Comparison of ENCODE assay signal across 23 cellular contexts in genomic region chr1:3740752-3741151, GRCh38. TPM values are rescaled to one million over a fixed set of nuclear protein-coding genes. Genes with fewer than 3 reads are reported as not detected.
DNase-seq lines count a peak whose midpoint lies in the region; ATAC-seq, FAIRE-seq and TF ChIP-seq lines count a peak whose summit lies in the region.
"Had no signal": no experiment of that assay in that cellular context is flagged by ENCODE, and none has a peak within 500 bp of the region (broad histone marks: within the 10 kb centered on the region; RNA-seq: fewer than 3 reads in every experiment).

No MANE protein-coding gene starts in this region.

- peaks cover 10 to 68% of the 10 kb centered on the region in 2 experiments for H3K36me3 ChIP-seq in HepG2 (replicated peaks in 1 of 2; ENCODE audit: control insufficient read depth in 1 of 2, insufficient read depth in 2 of 2, low read length in 2 of 2)
- peaks cover 0 to 31% (median 4%) of the 10 kb centered on the region in 4 donors for H3K36me3 ChIP-seq in right lobe of liver
- peaks cover 35% of the 10 kb centered on the region for H3K36me3 ChIP-seq in osteoblast (ENCODE audit: insufficient read depth, low read length)
- H3K36me3 ChIP-seq: BE2C had no signal

- H3K27ac ChIP-seq in HepG2 (ENCODE audit: extremely low read length, insufficient read depth, low read length) (no peak overlapping the region), right lobe of liver (no peak overlapping the region), osteoblast (ENCODE audit: low read depth, low read length) (no peak overlapping the region)

- no peaks in the 10 kb centered on the region for H3K27me3 ChIP-seq in HepG2 (ENCODE audit: control insufficient read depth in 1 of 2, insufficient read depth in 2 of 2, low read length in 2 of 2)
- H3K27me3 ChIP-seq in right lobe of liver = no peaks in the 10 kb centered on the region
- H3K27me3 ChIP-seq in osteoblast (ENCODE audit: insufficient read depth, low read length) = no peaks in the 10 kb centered on the region
- H3K27me3 ChIP-seq: BE2C had no signal

- H3K9ac ChIP-seq in HepG2 (ENCODE audit: insufficient read depth, low read depth, low read length) = no peak overlapping the region

- no peaks in the 10 kb centered on the region for H3K9me3 ChIP-seq in HepG2 (ENCODE audit: low read length)
- no peaks in the 10 kb centered on the region for H3K9me3 ChIP-seq in right lobe of liver
- H3K9me3 ChIP-seq in osteoblast (ENCODE audit: low read depth, low read length) = no peaks in the 10 kb centered on the region
- H3K9me3 ChIP-seq: BE2C had no signal

- no peaks in the 10 kb centered on the region for H3K27me3 Mint-ChIP-seq in chondrocyte (ENCODE audit: low read depth)
- H3K27me3 Mint-ChIP-seq: CD4-positive, CD25-positive, alpha-beta regulatory T cell had no signal

- H3K4me3 Mint-ChIP-seq in chondrocyte (ENCODE audit: unreplicated experiment) = no peak overlapping the region
- H3K4me3 Mint-ChIP-seq: GM23338 had no signal

- no TSS peak for BruUV-seq in HepG2 (replicated peaks; lab: Mats Ljungman, UMichigan)

- TF ChIP-seq CTCF in HepG2 (CRISPR knock-in tag; IDR thresholded peaks at IDR 0.05) (no peak), right lobe of liver (IDR thresholded peaks at IDR 0.05) (no peak), chondrocyte (IDR thresholded peaks at IDR 0.05) (no peak), osteoblast (IDR thresholded peaks at IDR 0.05; ENCODE audit: extremely low read depth, low read depth, low read length) (no peak)

- peaks cover 17% of the 10 kb centered on the region for H3K4me1 Mint-ChIP-seq in chondrocyte (ENCODE audit: low read depth)

- POLR2A ChIA-PET in HepG2 (lab: Yijun Ruan, JAX) = no interaction called here

- no peak for FAIRE-seq in HepG2 (lab: Jason Lieb, UNC)
- FAIRE-seq: A204.1, G401.6, GM12891, GM19239, H54 had no signal

- H3K9me3 Mint-ChIP-seq in chondrocyte (ENCODE audit: low read depth) = no peaks in the 10 kb centered on the region
- H3K9me3 Mint-ChIP-seq: CD4-positive, CD25-positive, alpha-beta regulatory T cell; CD8-positive, alpha-beta memory T cell; GM23338 had no signal

- CTCF ChIA-PET in HepG2 (lab: Yijun Ruan, JAX; ENCODE audit: low intra/inter-chr PET ratio, low total read pairs) = no interaction called here

- TF ChIP-seq POLR2A in HepG2 (IDR thresholded peaks at IDR 0.05; ENCODE audit: insufficient read depth in 1 of 2, low read depth in 2 of 2, low read length in 2 of 2) (no peak), right lobe of liver (IDR thresholded peaks at IDR 0.05) (no peak)

- TF ChIP-seq RAD21 in HepG2 (CRISPR knock-in tag; IDR thresholded peaks at IDR 0.05) = no peak

- peaks cover 6% of the 10 kb centered on the region for H3K36me3 Mint-ChIP-seq in chondrocyte (ENCODE audit: low read depth)

- H3K79me2 ChIP-seq in HepG2 (ENCODE audit: insufficient read depth, low read length) (no peaks in the 10 kb centered on the region), osteoblast (ENCODE audit: insufficient read depth, low read length) (no peaks in the 10 kb centered on the region)

- H2AFZ ChIP-seq in HepG2 (ENCODE audit: low read length) = no peak overlapping the region
- H2AFZ ChIP-seq in osteoblast (ENCODE audit: low read length) = no peak overlapping the region
- H2AFZ ChIP-seq: GM23338 had no signal

- intact Hi-C loops in HepG2 (cut with micrococcal nuclease; ENCODE audit: unreplicated experiment) (no loop called here), right lobe of liver (cut with DNase I) (no loop called here)

- H4K20me1 ChIP-seq in HepG2 (ENCODE audit: insufficient read depth, low read length) = no peaks in the 10 kb centered on the region
- peaks cover 16% of the 10 kb centered on the region for H4K20me1 ChIP-seq in osteoblast (ENCODE audit: insufficient read depth, low read length)

- H3K4me2 ChIP-seq in HepG2 (ENCODE audit: low read depth, low read length) (no peak overlapping the region), osteoblast (ENCODE audit: insufficient read depth, low read length) (no peak overlapping the region)
- H3K4me2 ChIP-seq: GM23338 had no signal

- no peak for ATAC-seq in HepG2
- ATAC-seq in right lobe of liver = no peak
- ATAC-seq: GM23338 had no signal

- H3K4me3 ChIP-seq in HepG2 (replicated peaks in 1 of 3; ENCODE audit: insufficient read depth in 1 of 3, low read depth in 2 of 3, low read length in 3 of 3) (no peak overlapping the region), right lobe of liver (no peak overlapping the region), osteoblast (ENCODE audit: insufficient read depth, low read length) (no peak overlapping the region)
- H3K4me3 ChIP-seq: GM23338 had no signal

- no peak overlapping the region for H3K27ac Mint-ChIP-seq in chondrocyte (ENCODE audit: unreplicated experiment)
- H3K27ac Mint-ChIP-seq: CD4-positive, CD25-positive, alpha-beta regulatory T cell had no signal

- in situ Hi-C loops in HepG2 (cut with HindIII; ENCODE audit: extremely low pct_ligation_motif_present, low pct_unique_long_range_greater_than_20kb) = no loop called here

- no peak for DNase-seq in HepG2 (ENCODE audit: low spot score)
- no peak for DNase-seq in right lobe of liver
- peak; percentile 82 for DNase-seq in chondrocyte (ENCODE audit: low spot score)
- peak; percentile 9 for DNase-seq in osteoblast (ENCODE audit: insufficient read length, low spot score, missing footprints)
- no peak for DNase-seq in SK-N-DZ (ENCODE audit: low spot score)
- DNase-seq in stimulated activated CD4-positive, alpha-beta T cell treated with anti-CD3 and anti-CD28 coated beads, Interleukin-4, amount 100 ng/mL, for 1 hour = no peak
- DNase-seq: ACHN; BE2C; CD4-positive, CD25-positive, alpha-beta regulatory T cell; COR-L47; DMS 273 treated with DMSO at 0.1 percent for 48 hours; DMS53; DND-41; EL; HCEC 1CT had no signal

- WGBS in HepG2 (ENCODE audit: low lambda C conversion rate) = over 99% methylated on average over 10 of the region's 13 CpGs
- 90% methylated on average over 8 of the region's 13 CpGs for WGBS in right lobe of liver (ENCODE audit: insufficient coverage, low coverage, low lambda C conversion rate, missing lambda C conversion rate)

- TF ChIP-seq EP300 in HepG2 (IDR thresholded peaks at IDR 0.05; ENCODE audit: low read depth in 2 of 2, low read length in 2 of 2) (no peak), HepG2 (CRISPR knock-in tag; IDR thresholded peaks at IDR 0.05; ENCODE audit: borderline replicate concordance) (no peak)

- H3K4me1 ChIP-seq in HepG2 (ENCODE audit: insufficient read depth, low read length) (peaks cover 14% of the 10 kb centered on the region), right lobe of liver (peaks cover 0 to 11% (median 0%) of the 10 kb centered on the region in 4 donors), osteoblast (ENCODE audit: insufficient read depth, low read length) (peaks cover 14% of the 10 kb centered on the region)
- H3K4me1 ChIP-seq: BE2C had no signal

RNA-seq across cellular contexts. Expression of gene CCDC27, which starts 11.5 kb away (rescaled TPM):
- not detected in 2 replicates for total RNA-seq in HepG2 (2016; rRNA removed; fragmentation: Illumina TruSeq; extraction: Trizol)
- total RNA-seq in HepG2 (2016; cell fraction: cytosol; rRNA removed; fragmentation: Illumina TruSeq; extraction: Trizol; ENCODE audit: low read depth) = not detected in 2 replicates
- not detected in 2 replicates for total RNA-seq in HepG2 (2016; cell fraction: insoluble cytoplasmic fraction; rRNA removed; fragmentation: Illumina TruSeq; extraction: Trizol)
- total RNA-seq in HepG2 (2016; cell fraction: membrane; rRNA removed; fragmentation: Illumina TruSeq; extraction: Trizol) = not detected in 2 replicates
- total RNA-seq in HepG2 (2016; cell fraction: nucleus; rRNA removed; fragmentation: Illumina TruSeq; extraction: Trizol) = not detected in 2 replicates
- not detected in 2 replicates for polyA plus RNA-seq in HepG2 (2011; rRNA removed)
- polyA plus RNA-seq in HepG2 (2011; cell fraction: cytosol; rRNA removed) = not detected in 2 replicates
- polyA plus RNA-seq in HepG2 (2011; cell fraction: nucleus; rRNA removed) = not detected in 2 replicates
- polyA plus RNA-seq in HepG2 (2012) = 0.23 TPM in 1 of 2 replicates, not detected in the other
- polyA plus RNA-seq in HepG2 (2016; cell fraction: cytosol; fragmentation: Illumina TruSeq; extraction: Trizol; ENCODE audit: low read depth) = not detected in 2 replicates
- not detected in 2 replicates for polyA plus RNA-seq in HepG2 (2016; cell fraction: insoluble cytoplasmic fraction; fragmentation: Illumina TruSeq; extraction: Trizol; ENCODE audit: low read depth)
- polyA plus RNA-seq in HepG2 (2016; cell fraction: membrane; fragmentation: Illumina TruSeq; extraction: Trizol; ENCODE audit: low read depth) = not detected in 2 replicates
- not detected in 2 replicates for polyA plus RNA-seq in HepG2 (2016; cell fraction: nucleus; fragmentation: Illumina TruSeq; extraction: Trizol; ENCODE audit: insufficient read depth, low read depth)
- polyA minus RNA-seq in HepG2 (2011; rRNA and poly(A)+ RNA removed; ENCODE audit: low replicate concordance) = not detected in 2 replicates
- polyA minus RNA-seq in HepG2 (2011; cell fraction: cytosol; rRNA and poly(A)+ RNA removed) = not detected in 2 replicates
- polyA minus RNA-seq in HepG2 (2011; cell fraction: nucleus; rRNA and poly(A)+ RNA removed) = not detected in 2 replicates
- total RNA-seq in right lobe of liver = not detected
- not detected in 3 replicates for total RNA-seq in chondrocyte
- total RNA-seq in osteoblast = not detected in 2 replicates
- not detected in 2 replicates for polyA plus RNA-seq in SK-N-DZ (2014; cell fraction: cytosol; rRNA removed)
- polyA plus RNA-seq in SK-N-DZ (2014; cell fraction: nucleus; rRNA removed) = not detected in 2 replicates
- total RNA-seq: CD4-positive, CD25-positive, alpha-beta regulatory T cell; CD8-positive, alpha-beta memory T cell; HT-29 had no signal
- polyA plus RNA-seq: CD4-positive, CD25-positive, alpha-beta regulatory T cell; CD8-positive, alpha-beta memory T cell had no signal

RNA-seq across cellular contexts. Expression of gene SMIM1, which starts 31.8 kb away (rescaled TPM):
- total RNA-seq in HepG2 (2016; rRNA removed; fragmentation: Illumina TruSeq; extraction: Trizol) (55.8 and 56.3 TPM in 2 replicates), right lobe of liver (1 to 10 TPM; 2.6 to 8.7 (median 4.6) TPM), chondrocyte (0.72 to 1.00 TPM in 2 of 3 replicates, not detected in the other), osteoblast (not detected in 2 replicates)
- total RNA-seq in HepG2 (2016; cell fraction: cytosol; rRNA removed; fragmentation: Illumina TruSeq; extraction: Trizol; ENCODE audit: low read depth) = 360 and 516 TPM in 2 replicates
- 54.3 and 58.0 TPM in 2 replicates for total RNA-seq in HepG2 (2016; cell fraction: insoluble cytoplasmic fraction; rRNA removed; fragmentation: Illumina TruSeq; extraction: Trizol)
- total RNA-seq in HepG2 (2016; cell fraction: membrane; rRNA removed; fragmentation: Illumina TruSeq; extraction: Trizol) = 94.8 and 147 TPM in 2 replicates
- 35.3 and 45.5 TPM in 2 replicates for total RNA-seq in HepG2 (2016; cell fraction: nucleus; rRNA removed; fragmentation: Illumina TruSeq; extraction: Trizol)
- 12.4 and 22.2 TPM in 2 replicates for polyA plus RNA-seq in HepG2 (2011; rRNA removed)
- 15.0 and 35.9 TPM in 2 replicates for polyA plus RNA-seq in HepG2 (2011; cell fraction: cytosol; rRNA removed)
- 20.1 and 21.5 TPM in 2 replicates for polyA plus RNA-seq in HepG2 (2011; cell fraction: nucleus; rRNA removed)
- polyA plus RNA-seq in HepG2 (2012) = 18.7 and 18.9 TPM in 2 replicates
- 172 and 230 TPM in 2 replicates for polyA plus RNA-seq in HepG2 (2016; cell fraction: cytosol; fragmentation: Illumina TruSeq; extraction: Trizol; ENCODE audit: low read depth)
- 45.5 and 47.9 TPM in 2 replicates for polyA plus RNA-seq in HepG2 (2016; cell fraction: insoluble cytoplasmic fraction; fragmentation: Illumina TruSeq; extraction: Trizol; ENCODE audit: low read depth)
- polyA plus RNA-seq in HepG2 (2016; cell fraction: membrane; fragmentation: Illumina TruSeq; extraction: Trizol; ENCODE audit: low read depth) = 82.1 and 104 TPM in 2 replicates
- 32.0 and 32.8 TPM in 2 replicates for polyA plus RNA-seq in HepG2 (2016; cell fraction: nucleus; fragmentation: Illumina TruSeq; extraction: Trizol; ENCODE audit: insufficient read depth, low read depth)
- polyA minus RNA-seq in HepG2 (2011; rRNA and poly(A)+ RNA removed; ENCODE audit: low replicate concordance) = 29.5 TPM in 1 of 2 replicates, not detected in the other
- polyA minus RNA-seq in HepG2 (2011; cell fraction: cytosol; rRNA and poly(A)+ RNA removed) = 18.6 and 19.1 TPM in 2 replicates
- polyA minus RNA-seq in HepG2 (2011; cell fraction: nucleus; rRNA and poly(A)+ RNA removed) = 17.1 and 18.4 TPM in 2 replicates
- not detected in 2 replicates for polyA plus RNA-seq in SK-N-DZ (2014; cell fraction: cytosol; rRNA removed)
- 3.6 TPM in 1 of 2 replicates, not detected in the other for polyA plus RNA-seq in SK-N-DZ (2014; cell fraction: nucleus; rRNA removed)
- total RNA-seq: HT-29 had no signal

RNA-seq across cellular contexts. Expression of gene LRRC47, which starts 55.5 kb away (rescaled TPM):
- 52.4 and 52.5 TPM in 2 replicates for total RNA-seq in HepG2 (2016; rRNA removed; fragmentation: Illumina TruSeq; extraction: Trizol)
- total RNA-seq in HepG2 (2016; cell fraction: cytosol; rRNA removed; fragmentation: Illumina TruSeq; extraction: Trizol; ENCODE audit: low read depth) = 6.5 and 7.6 TPM in 2 replicates
- 47.8 and 53.6 TPM in 2 replicates for total RNA-seq in HepG2 (2016; cell fraction: insoluble cytoplasmic fraction; rRNA removed; fragmentation: Illumina TruSeq; extraction: Trizol)
- 11.1 and 12.6 TPM in 2 replicates for total RNA-seq in HepG2 (2016; cell fraction: membrane; rRNA removed; fragmentation: Illumina TruSeq; extraction: Trizol)
- 22.3 and 30.2 TPM in 2 replicates for total RNA-seq in HepG2 (2016; cell fraction: nucleus; rRNA removed; fragmentation: Illumina TruSeq; extraction: Trizol)
- polyA plus RNA-seq in HepG2 (2011; rRNA removed) = 18.3 and 20.2 TPM in 2 replicates
- 11.1 and 11.8 TPM in 2 replicates for polyA plus RNA-seq in HepG2 (2011; cell fraction: cytosol; rRNA removed)
- polyA plus RNA-seq in HepG2 (2011; cell fraction: nucleus; rRNA removed) = 22.8 and 33.3 TPM in 2 replicates
- polyA plus RNA-seq in HepG2 (2012) = 19.1 and 36.0 TPM in 2 replicates
- polyA plus RNA-seq in HepG2 (2016; cell fraction: cytosol; fragmentation: Illumina TruSeq; extraction: Trizol; ENCODE audit: low read depth) = 3.5 and 3.9 TPM in 2 replicates
- 46.2 and 54.8 TPM in 2 replicates for polyA plus RNA-seq in HepG2 (2016; cell fraction: insoluble cytoplasmic fraction; fragmentation: Illumina TruSeq; extraction: Trizol; ENCODE audit: low read depth)
- polyA plus RNA-seq in HepG2 (2016; cell fraction: membrane; fragmentation: Illumina TruSeq; extraction: Trizol; ENCODE audit: low read depth) = 9.2 and 9.3 TPM in 2 replicates
- polyA plus RNA-seq in HepG2 (2016; cell fraction: nucleus; fragmentation: Illumina TruSeq; extraction: Trizol; ENCODE audit: insufficient read depth, low read depth) = 63.9 and 68.5 TPM in 2 replicates
- polyA minus RNA-seq in HepG2 (2011; rRNA and poly(A)+ RNA removed; ENCODE audit: low replicate concordance) = 12.3 and 17.4 TPM in 2 replicates
- polyA minus RNA-seq in HepG2 (2011; cell fraction: cytosol; rRNA and poly(A)+ RNA removed) = 12.0 and 18.0 TPM in 2 replicates
- 10.1 and 11.3 TPM in 2 replicates for polyA minus RNA-seq in HepG2 (2011; cell fraction: nucleus; rRNA and poly(A)+ RNA removed)
- 10 to 100 TPM; 22.7 to 32.2 (median 25.8) TPM for total RNA-seq in right lobe of liver
- 44.0 to 45.8 TPM (median 45.7 TPM) in 3 replicates for total RNA-seq in chondrocyte
- 24.5 and 30.0 TPM in 2 replicates for total RNA-seq in osteoblast
- polyA plus RNA-seq in SK-N-DZ (2014; cell fraction: cytosol; rRNA removed) = 30.8 and 36.4 TPM in 2 replicates
- polyA plus RNA-seq in SK-N-DZ (2014; cell fraction: nucleus; rRNA removed) = 21.3 and 31.7 TPM in 2 replicates

Comparison
In these comparisons a context has a peak if more than half of its experiments do, and no peak if none do; other contexts are left out.
1. DNase-seq: peak in chondrocyte (single experiment) and osteoblast (single experiment); none in HepG2 (single experiment), right lobe of liver (0 of 3), SK-N-DZ (single experiment) and stimulated activated CD4-positive, alpha-beta T cell treated with anti-CD3 and anti-CD28 coated beads, Interleukin-4, amount 100 ng/mL, for 1 hour (single experiment).